ENCODE assay signal across 3 cellular contexts in the genomic region with DNA sequence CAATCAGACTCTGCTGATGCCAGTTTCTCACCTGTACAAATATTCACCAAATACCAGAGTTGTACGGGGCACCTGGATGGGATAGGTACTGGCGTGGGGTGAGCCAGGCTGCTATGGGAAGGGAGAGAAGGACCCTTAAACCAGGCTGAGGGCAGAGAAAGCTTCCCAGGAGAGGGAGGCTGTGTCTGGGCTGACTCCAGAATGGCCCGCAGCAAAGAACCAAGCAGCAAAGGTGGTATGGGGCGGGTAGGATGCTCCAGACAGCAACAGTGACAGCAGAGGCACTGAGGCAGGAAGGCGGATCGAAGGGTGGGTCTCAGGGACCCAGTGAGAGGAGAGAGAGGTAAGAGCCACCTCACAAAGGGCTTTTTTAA.
A peak's percentile ranks its signal among the peaks of the same experiment; 100 is the strongest.
TF ChIP-seq lines count a peak whose summit lies in the region.

No MANE protein-coding gene starts in this region.

TF ChIP-seq in A549, 52 proteins besides CTCF, POLR2A, EP300 and RAD21:
- peak in 1 of 2 experiments; percentile 34; a peak in 1 of 5 replicates for TF ChIP-seq JUN (IDR thresholded peaks at IDR 0.05)
- TF ChIP-seq, protein P1, sequence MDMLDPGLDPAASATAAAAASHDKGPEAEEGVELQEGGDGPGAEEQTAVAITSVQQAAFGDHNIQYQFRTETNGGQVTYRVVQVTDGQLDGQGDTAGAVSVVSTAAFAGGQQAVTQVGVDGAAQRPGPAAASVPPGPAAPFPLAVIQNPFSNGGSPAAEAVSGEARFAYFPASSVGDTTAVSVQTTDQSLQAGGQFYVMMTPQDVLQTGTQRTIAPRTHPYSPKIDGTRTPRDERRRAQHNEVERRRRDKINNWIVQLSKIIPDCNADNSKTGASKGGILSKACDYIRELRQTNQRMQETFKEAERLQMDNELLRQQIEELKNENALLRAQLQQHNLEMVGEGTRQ (IDR thresholded peaks at IDR 0.05), result no peak

TF ChIP-seq in HCT116, 20 proteins besides CTCF, POLR2A, EP300 and RAD21:
- no peak for TF ChIP-seq EGR1 (IDR thresholded peaks at IDR 0.05; ENCODE audit: low read depth)
- TF ChIP-seq, protein P2, sequence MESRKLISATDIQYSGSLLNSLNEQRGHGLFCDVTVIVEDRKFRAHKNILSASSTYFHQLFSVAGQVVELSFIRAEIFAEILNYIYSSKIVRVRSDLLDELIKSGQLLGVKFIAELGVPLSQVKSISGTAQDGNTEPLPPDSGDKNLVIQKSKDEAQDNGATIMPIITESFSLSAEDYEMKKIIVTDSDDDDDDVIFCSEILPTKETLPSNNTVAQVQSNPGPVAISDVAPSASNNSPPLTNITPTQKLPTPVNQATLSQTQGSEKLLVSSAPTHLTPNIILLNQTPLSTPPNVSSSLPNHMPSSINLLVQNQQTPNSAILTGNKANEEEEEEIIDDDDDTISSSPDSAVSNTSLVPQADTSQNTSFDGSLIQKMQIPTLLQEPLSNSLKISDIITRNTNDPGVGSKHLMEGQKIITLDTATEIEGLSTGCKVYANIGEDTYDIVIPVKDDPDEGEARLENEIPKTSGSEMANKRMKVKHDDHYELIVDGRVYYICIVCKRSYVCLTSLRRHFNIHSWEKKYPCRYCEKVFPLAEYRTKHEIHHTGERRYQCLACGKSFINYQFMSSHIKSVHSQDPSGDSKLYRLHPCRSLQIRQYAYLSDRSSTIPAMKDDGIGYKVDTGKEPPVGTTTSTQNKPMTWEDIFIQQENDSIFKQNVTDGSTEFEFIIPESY (IDR thresholded peaks at IDR 0.05; ENCODE audit: extremely low read depth, insufficient replicate concordance, low read length), result peak; percentile 0

TF ChIP-seq in K562, 482 proteins besides CTCF, POLR2A, EP300 and RAD21:
- TF ChIP-seq ATF7 (IDR thresholded peaks at IDR 0.05), result no peak
- TF ChIP-seq FOSL1 (tag; conservative IDR thresholded peaks at IDR 0.05), result 0 out of 2 replicates have a peak, but pooled peaks have one; percentile 8
TF ChIP-seq in K562: peak in this region for 1.
